ENCODE assay signal across 15 cellular contexts in genomic region chr5:178123987-178124925, GRCh38. TPM values are rescaled to one million over a fixed set of nuclear protein-coding genes. Genes with fewer than 3 reads are reported as not detected.
DNase-seq lines count a peak whose midpoint lies in the region; ATAC-seq and TF ChIP-seq lines count a peak whose summit lies in the region.
"Had no signal": no experiment of that assay in that cellular context is flagged by ENCODE, and none has a peak within 500 bp of the region (broad histone marks: within the 10 kb centered on the region; RNA-seq: fewer than 3 reads in every experiment).

No MANE protein-coding gene starts in this region.

- TF ChIP-seq CTCF in osteoblast (IDR thresholded peaks at IDR 0.05; ENCODE audit: extremely low read depth, low read depth, low read length) (no peak), brain microvascular endothelial cell (IDR thresholded peaks at IDR 0.05; ENCODE audit: low read depth, low read length, missing control alignments) (no peak)

- H3K27me3 Mint-ChIP-seq in activated T-helper 17 cell treated with anti-CD3 and anti-CD28 coated beads, Interleukin-2, amount 50 U/mL, for 72 hours = no peaks in the 10 kb centered on the region

- H3K4me1 Mint-ChIP-seq in activated T-helper 17 cell treated with anti-CD3 and anti-CD28 coated beads, Interleukin-2, amount 50 U/mL, for 72 hours = no peaks in the 10 kb centered on the region

- no peak overlapping the region for H3K4me3 ChIP-seq in HUES64 (ENCODE audit: low read length)
- no peak overlapping the region for H3K4me3 ChIP-seq in osteoblast (ENCODE audit: insufficient read depth, low read length)
- no peak overlapping the region for H3K4me3 ChIP-seq in brain microvascular endothelial cell (ENCODE audit: low read depth, low read length)

- no peak overlapping the region for H2AFZ ChIP-seq in osteoblast (ENCODE audit: low read length)

- 0 out of 2 replicates have a peak overlapping the region, but pooled peaks have one; percentile 4 for H3K9ac ChIP-seq in HUES64 (ENCODE audit: low read depth, low read length)

- H3K27me3 ChIP-seq in HUES64 (ENCODE audit: insufficient read depth, low read length) = no peaks in the 10 kb centered on the region
- H3K27me3 ChIP-seq in osteoblast (ENCODE audit: insufficient read depth, low read length) = no peaks in the 10 kb centered on the region
- H3K27me3 ChIP-seq in brain microvascular endothelial cell (replicated peaks) = no peaks in the 10 kb centered on the region

- H3K9me3 ChIP-seq in HUES64 (ENCODE audit: insufficient read depth, low read depth, low read length) = no peaks in the 10 kb centered on the region
- no peaks in the 10 kb centered on the region for H3K9me3 ChIP-seq in osteoblast (ENCODE audit: low read depth, low read length)

- H3K4me3 Mint-ChIP-seq in activated T-helper 17 cell treated with anti-CD3 and anti-CD28 coated beads, Interleukin-2, amount 50 U/mL, for 72 hours = no peak overlapping the region
- H3K4me3 Mint-ChIP-seq: dendritic cell treated with granulocyte-macrophage colony-stimulating factor and Interleukin-4, amounts not matched to agents 40 ng/mL and 50 ng/mL, for 4 days had no signal

- WGBS in HUES64 = 91% methylated on average over 17 of the region's 17 CpGs

- peaks cover 32% of the 10 kb centered on the region for H3K4me1 ChIP-seq in HUES64 (ENCODE audit: insufficient read depth, low read length)
- H3K4me1 ChIP-seq in osteoblast (ENCODE audit: insufficient read depth, low read length) = no peaks in the 10 kb centered on the region

- no peak overlapping the region for H3K27ac Mint-ChIP-seq in activated T-helper 17 cell treated with anti-CD3 and anti-CD28 coated beads, Interleukin-2, amount 50 U/mL, for 72 hours
- H3K27ac Mint-ChIP-seq: activated T-helper 2 cell treated with anti-CD3 and anti-CD28 coated beads, Interferon-gamma antibody, Interleukin-2, Interleukin-4, amounts not matched to agents 10 μg/mL and 5 μg/mL and 100 μg/mL, durations not matched to agents 14 hours and 24 hours and 36 hours; dendritic cell treated with granulocyte-macrophage colony-stimulating factor and Interleukin-4, amounts not matched to agents 40 ng/mL and 50 ng/mL, for 4 days had no signal

- no peaks in the 10 kb centered on the region for H3K36me3 Mint-ChIP-seq in activated T-helper 17 cell treated with anti-CD3 and anti-CD28 coated beads, Interleukin-2, amount 50 U/mL, for 72 hours (ENCODE audit: low read depth)

- H3K36me3 ChIP-seq in HUES64 (ENCODE audit: insufficient read depth, low read length) (peaks cover 44% of the 10 kb centered on the region), osteoblast (ENCODE audit: insufficient read depth, low read length) (no peaks in the 10 kb centered on the region), brain microvascular endothelial cell (replicated peaks) (no peaks in the 10 kb centered on the region)

- H3K9me3 Mint-ChIP-seq in activated T-helper 17 cell treated with anti-CD3 and anti-CD28 coated beads, Interleukin-2, amount 50 U/mL, for 72 hours = no peaks in the 10 kb centered on the region
- H3K9me3 Mint-ChIP-seq: activated T-helper 2 cell treated with anti-CD3 and anti-CD28 coated beads, Interferon-gamma antibody, Interleukin-2, Interleukin-4, amounts not matched to agents 10 μg/mL and 5 μg/mL and 100 μg/mL, durations not matched to agents 14 hours and 24 hours and 36 hours; dendritic cell treated with granulocyte-macrophage colony-stimulating factor and Interleukin-4, amounts not matched to agents 40 ng/mL and 50 ng/mL, for 4 days had no signal

- H3K79me2 ChIP-seq in osteoblast (ENCODE audit: insufficient read depth, low read length) = no peaks in the 10 kb centered on the region

- DNase-seq in COLO668 (lab: John Stamatoyannopoulos, UW; ENCODE audit: unreplicated experiment) (peak; percentile 70), osteoblast (ENCODE audit: insufficient read length, low spot score, missing footprints) (peak; percentile 79), DMS114 treated with DMSO at 0.1 percent for 48 hours (lab: John Stamatoyannopoulos, UW; ENCODE audit: unreplicated experiment) (no peak), brain microvascular endothelial cell (no peak)
- DNase-seq: activated CD4-positive, alpha-beta T cell treated with anti-CD3 and anti-CD28 coated beads, Interleukin-2, amount 50 U/mL, for 1 hour; aorta; KG1; NCI-H69; RPMI8226 had no signal

- H3K4me2 ChIP-seq in osteoblast (ENCODE audit: insufficient read depth, low read length) = no peak overlapping the region

- ATAC-seq in esophagus mucosa = peak; percentile 83
- ATAC-seq in GM21423 (IDR thresholded peaks at IDR 0.05; ENCODE audit: unreplicated experiment) = no peak
- ATAC-seq in activated T-helper 17 cell treated with anti-CD3 and anti-CD28 coated beads, Interleukin-2, amount 50 U/mL, for 72 hours (replicated peaks) = no peak

- in situ Hi-C loops in brain microvascular endothelial cell (cut with HindIII; ENCODE audit: low pct_ligation_motif_present, low sequenced_read_pairs) = no loop called here

- no peaks in the 10 kb centered on the region for H4K20me1 ChIP-seq in osteoblast (ENCODE audit: insufficient read depth, low read length)

- peak overlapping the region; percentile 96 for H3K27ac ChIP-seq in HUES64 (ENCODE audit: low read depth, low read length)
- H3K27ac ChIP-seq in osteoblast (ENCODE audit: low read depth, low read length) = no peak overlapping the region
- H3K27ac ChIP-seq in brain microvascular endothelial cell = no peak overlapping the region

RNA-seq across cellular contexts. Expression of gene RMND5B, which starts 6.6 kb away (rescaled TPM):
- 39.8 TPM for polyA plus RNA-seq in HUES64 (2013, experiment 1 of 2)
- 42.5 TPM for polyA plus RNA-seq in HUES64 (2013, experiment 2 of 2)
- total RNA-seq in esophagus mucosa (71.5 TPM), osteoblast (20.0 and 20.6 TPM in 2 replicates)
- total RNA-seq in activated T-helper 17 cell treated with anti-CD3 and anti-CD28 coated beads, Interleukin-2, amount 50 U/mL, for 72 hours = 10 to 100 TPM; 15.9 to 24.5 TPM

RNA-seq across cellular contexts. Expression of gene N4BP3, which starts 10.9 kb away (rescaled TPM):
- 15.7 TPM for polyA plus RNA-seq in HUES64 (2013, experiment 1 of 2)
- polyA plus RNA-seq in HUES64 (2013, experiment 2 of 2) = 15.7 TPM
- total RNA-seq in esophagus mucosa = 16.5 TPM
- total RNA-seq in osteoblast = under 0.01 TPM in 2 replicates
- 1 to 10 TPM; 3.7 to 8.1 TPM for total RNA-seq in activated T-helper 17 cell treated with anti-CD3 and anti-CD28 coated beads, Interleukin-2, amount 50 U/mL, for 72 hours

RNA-seq across cellular contexts. Expression of gene NHP2, which starts 29.4 kb away (rescaled TPM):
- 215 TPM for polyA plus RNA-seq in HUES64 (2013, experiment 1 of 2)
- 188 TPM for polyA plus RNA-seq in HUES64 (2013, experiment 2 of 2)
- total RNA-seq in esophagus mucosa (179 TPM), osteoblast (66.2 and 71.3 TPM in 2 replicates)
- 100 to 1,000 TPM; 143 to 282 TPM for total RNA-seq in activated T-helper 17 cell treated with anti-CD3 and anti-CD28 coated beads, Interleukin-2, amount 50 U/mL, for 72 hours

Comparison
In these comparisons a context has a peak if more than half of its experiments do, and no peak if none do; other contexts are left out.
1. DNase-seq: peak in COLO668 (single experiment) and osteoblast (single experiment); none in DMS114 treated with DMSO at 0.1 percent for 48 hours (single experiment) and brain microvascular endothelial cell (single experiment).